ENCODE assay signal across 21 cellular contexts in the genomic region with DNA sequence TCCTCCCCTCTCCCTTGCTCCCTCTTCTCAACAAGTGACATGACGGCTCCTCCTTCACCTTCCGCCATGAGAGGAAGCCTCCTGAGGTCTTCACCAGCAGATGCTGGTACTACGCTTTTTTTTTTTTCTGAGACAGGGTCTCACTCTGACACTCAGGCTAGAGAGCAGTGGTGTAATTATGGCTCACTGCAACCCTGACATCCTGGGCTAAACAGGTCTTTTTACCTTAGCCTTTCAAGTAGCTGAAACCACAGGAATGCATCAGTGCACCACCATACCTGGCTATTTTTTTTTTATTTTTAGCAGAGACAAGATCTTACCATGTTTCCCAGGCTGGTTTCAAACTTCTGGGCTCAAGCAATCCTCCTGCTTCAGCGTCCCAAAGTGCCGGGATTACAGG. TPM values are rescaled to one million over a fixed set of nuclear protein-coding genes. Genes with fewer than 3 reads are reported as not detected.
A peak's percentile ranks its signal among the peaks of the same experiment; 100 is the strongest.
DNase-seq lines count a peak whose midpoint lies in the region; ATAC-seq and TF ChIP-seq lines count a peak whose summit lies in the region.
"Had no signal": no experiment of that assay in that cellular context is flagged by ENCODE, and none has a peak within 500 bp of the region (broad histone marks: within the 10 kb centered on the region; RNA-seq: fewer than 3 reads in every experiment).

No MANE protein-coding gene starts in this region.

- H3K9ac ChIP-seq in IMR-90 (ENCODE audit: low read depth, low read length) = no peak overlapping the region
- H3K9ac ChIP-seq: BLaER1, GM23248 had no signal

- WGBS in IMR-90 (ENCODE audit: extremely low coverage in 2 of 2, insufficient read length in 1 of 2), 2 experiments = no CpG with 5 or more reads among the region's 5 CpGs

- intact Hi-C loops in IMR-90 (cut with micrococcal nuclease) (no loop called here), PC-9 (cut with micrococcal nuclease; ENCODE audit: unreplicated experiment) (loop anchor here (2.0 kb wide), 1 partner anchor 17 kb away; no protein-coding TSS in a partner anchor)

- no peaks in the 10 kb centered on the region for H4K20me1 ChIP-seq in IMR-90 (ENCODE audit: insufficient read depth, low read length)
- H4K20me1 ChIP-seq in PC-9 (ENCODE audit: insufficient read depth) = no peaks in the 10 kb centered on the region
- H4K20me1 ChIP-seq: BLaER1 had no signal

- 0 out of 2 replicates have a peak overlapping the region, but pooled peaks have one; percentile 40 for H2BK120ac ChIP-seq in IMR-90 (ENCODE audit: low read depth, low read length)

- no peaks in the 10 kb centered on the region; the same call in 1 of the 2 replicates for H3K27me3 ChIP-seq in IMR-90 (ENCODE audit: control insufficient read depth, insufficient read depth, low read length)
- no peaks in the 10 kb centered on the region for H3K27me3 ChIP-seq in PC-9 (ENCODE audit: insufficient read depth, low read depth)
- H3K27me3 ChIP-seq: BLaER1 had no signal

- no peak overlapping the region for H3K56ac ChIP-seq in IMR-90 (ENCODE audit: extremely low read depth, insufficient read depth, low read length)

- H2BK20ac ChIP-seq in IMR-90 (ENCODE audit: low read depth, low read length) = no peak overlapping the region

- no peak overlapping the region for H2BK5ac ChIP-seq in IMR-90 (ENCODE audit: low read depth, low read length, poor library complexity, severe bottlenecking)

- peaks cover 47% of the 10 kb centered on the region for H3F3A ChIP-seq in PC-9 (ENCODE audit: insufficient read depth, low read depth)

- POLR2A ChIA-PET in IMR-90 (lab: Charles Lee; ENCODE audit: unreplicated experiment) = no interaction called here
- POLR2A ChIA-PET in PC-9 (lab: Charles Lee; ENCODE audit: unreplicated experiment) = interaction anchor here (0.6 to 0.7 kb wide), 3 partner anchors 12 to 28 kb away, joined by 4 to 8 read pairs (median 6); no protein-coding TSS in a partner anchor

- no peak for TF ChIP-seq POLR2A in IMR-90 (IDR thresholded peaks at IDR 0.05; ENCODE audit: low read depth, low read length)

- H3K4me1 Mint-ChIP-seq in progenitor cell of endocrine pancreas (ENCODE audit: low read depth) = peaks cover 9% of the 10 kb centered on the region

- H3K4me3 ChIP-seq in IMR-90 (ENCODE audit: insufficient read depth, low read depth, low read length) = no peak overlapping the region
- no peak overlapping the region for H3K4me3 ChIP-seq in PC-9
- no peak overlapping the region for H3K4me3 ChIP-seq in epithelial cell of esophagus (ENCODE audit: low read length)
- H3K4me3 ChIP-seq: BLaER1, GM23248 had no signal

- H3K27ac ChIP-seq in IMR-90 (ENCODE audit: insufficient read depth, low read length) (no peak overlapping the region), PC-9 (peak overlapping the region; percentile 96)
- H3K27ac ChIP-seq: BLaER1, GM23248, HL-60 had no signal

- DNase-seq in IMR-90 = no peak
- peak; percentile 47 to 83 for DNase-seq in PC-9
- DNase-seq in epithelial cell of esophagus (ENCODE audit: low read depth) = peak; percentile 32
- DNase-seq in progenitor cell of endocrine pancreas (ENCODE audit: low spot score, unreplicated experiment) = no peak
- no peak for DNase-seq in NCI-H2107 treated with DMSO at 0.1 percent for 48 hours (lab: John Stamatoyannopoulos, UW; ENCODE audit: unreplicated experiment)
- DNase-seq in left lobe of liver (ENCODE audit: low spot score) = no peak
- no peak for DNase-seq in NCI-H2029 (lab: John Stamatoyannopoulos, UW)
- DNase-seq: CD4-positive, alpha-beta T cell; GM23248; H7; NCI-H1092 treated with DMSO at 0.1 percent for 48 hours; NCI-H1436 treated with DMSO at 0.1 percent for 48 hours; NCI-H187 treated with DMSO at 0.1 percent for 48 hours; NCI-H2107; NCI-H446; NCI-H524 treated with DMSO at 0.1 percent for 48 hours; NCI-H774; RPMI8226; SHP77 had no signal

- no peak overlapping the region for H2AK9ac ChIP-seq in IMR-90 (replicated peaks; ENCODE audit: low read depth, low read length, poor library complexity)

- H3K27me3 Mint-ChIP-seq in progenitor cell of endocrine pancreas = no peaks in the 10 kb centered on the region
- H3K27me3 Mint-ChIP-seq: CD4-positive, alpha-beta T cell had no signal

- BruUV-seq in IMR-90 (replicated peaks; lab: Mats Ljungman, UMichigan) (no TSS peak), PC-9 (replicated peaks; lab: Mats Ljungman, UMichigan) (no TSS peak)

- CTCF ChIA-PET in IMR-90 (lab: Yijun Ruan, JAX) = no interaction called here
- CTCF ChIA-PET in PC-9 (lab: Charles Lee) = interaction anchor here (0.6 to 0.9 kb wide), 3 partner anchors 9 to 110 kb away, joined by 3 to 5 read pairs (median 4); a partner anchor contains a TSS

- no peak for TF ChIP-seq CTCF in IMR-90 (conservative IDR thresholded peaks at IDR 0.05; ENCODE audit: low read depth, low read length)
- no peak for TF ChIP-seq CTCF in PC-9 (conservative IDR thresholded peaks at IDR 0.05)
- no peak for TF ChIP-seq CTCF in epithelial cell of esophagus (IDR thresholded peaks at IDR 0.05; ENCODE audit: insufficient read depth, low read depth, low read length, missing control alignments)
- no peak for TF ChIP-seq CTCF in progenitor cell of endocrine pancreas (IDR thresholded peaks at IDR 0.05; ENCODE audit: unreplicated experiment)

- no peak overlapping the region for H4K91ac ChIP-seq in IMR-90 (ENCODE audit: insufficient read depth, low read depth, low read length)

- no peak overlapping the region for H4K8ac ChIP-seq in IMR-90 (ENCODE audit: low read depth in 2 of 2, low read length in 2 of 2)

- H3K27ac Mint-ChIP-seq in progenitor cell of endocrine pancreas = peak overlapping the region; percentile 31
- H3K27ac Mint-ChIP-seq: CD4-positive, alpha-beta T cell had no signal

- no peaks in the 10 kb centered on the region for H3K9me2 ChIP-seq in PC-9 (ENCODE audit: insufficient read depth)

- H3K36me3 Mint-ChIP-seq in progenitor cell of endocrine pancreas (ENCODE audit: insufficient read depth) = no peaks in the 10 kb centered on the region

- H3K14ac ChIP-seq in IMR-90 (replicated peaks; ENCODE audit: low read depth, low read length) = no peak overlapping the region

- H3K9me3 ChIP-seq in IMR-90 (ENCODE audit: control insufficient read depth, insufficient read depth, low read length) (no peaks in the 10 kb centered on the region), PC-9 (ENCODE audit: insufficient read depth, low read depth) (no peaks in the 10 kb centered on the region)
- H3K9me3 ChIP-seq: BLaER1 had no signal

- H3K79me1 ChIP-seq in IMR-90 (ENCODE audit: low read depth in 1 of 2, low read length in 2 of 2) = no peaks in the 10 kb centered on the region

- 0 out of 2 replicates have a peak overlapping the region, but pooled peaks have one; percentile 24 for H2AK5ac ChIP-seq in IMR-90 (ENCODE audit: low read depth, low read length)

- no peak for TF ChIP-seq RAD21 in IMR-90 (IDR thresholded peaks at IDR 0.05; ENCODE audit: low read length)

- no peak overlapping the region for H3K4me2 ChIP-seq in IMR-90 (ENCODE audit: low read depth, low read length)
- peak overlapping the region; percentile 84 for H3K4me2 ChIP-seq in PC-9
- H3K4me2 ChIP-seq: BLaER1 had no signal

- ATAC-seq in IMR-90 (ENCODE audit: low read depth) (no peak), left lobe of liver (no peak)

- H3K18ac ChIP-seq in IMR-90 (ENCODE audit: low read depth, low read length) = no peak overlapping the region

- H2AFZ ChIP-seq in IMR-90 (replicated peaks; ENCODE audit: low read length, poor library complexity) (no peak overlapping the region), PC-9 (no peak overlapping the region)
- H2AFZ ChIP-seq: GM23248 had no signal

- in situ Hi-C loops in IMR-90 (cut with MboI; ENCODE audit: low sequenced_read_pairs) = no loop called here

- no peaks in the 10 kb centered on the region for H3K36me3 ChIP-seq in IMR-90 (ENCODE audit: control insufficient read depth, insufficient read depth, low read length)
- no peaks in the 10 kb centered on the region for H3K36me3 ChIP-seq in PC-9 (ENCODE audit: low read depth)

- no peak overlapping the region; the same call in 1 of the 2 replicates for H3K4ac ChIP-seq in IMR-90 (ENCODE audit: low read depth, low read length)

- H3K9me1 ChIP-seq in IMR-90 (ENCODE audit: insufficient read depth, low read length) = peaks cover 4% of the 10 kb centered on the region; the same call in 1 of the 2 replicates

- no peaks in the 10 kb centered on the region for H3K9me3 Mint-ChIP-seq in progenitor cell of endocrine pancreas (ENCODE audit: low read depth)
- H3K9me3 Mint-ChIP-seq: CD4-positive, alpha-beta T cell had no signal

- H3K79me2 ChIP-seq in PC-9 (ENCODE audit: low read depth) = no peaks in the 10 kb centered on the region

- no peak overlapping the region for H3K23ac ChIP-seq in IMR-90 (ENCODE audit: low read depth, low read length)

- H3K4me1 ChIP-seq in IMR-90 (ENCODE audit: control insufficient read depth, insufficient read depth, low read length) (peaks cover 3% of the 10 kb centered on the region; the same call in 1 of the 2 replicates), PC-9 (replicated peaks; ENCODE audit: insufficient read depth) (peaks cover 58% of the 10 kb centered on the region)
- H3K4me1 ChIP-seq: BLaER1 had no signal

- H2BK15ac ChIP-seq in IMR-90 (ENCODE audit: low read depth, low read length) = no peak overlapping the region

- dilution Hi-C loops in IMR-90 (cut with HindIII; ENCODE audit: low sequenced_read_pairs, unreplicated experiment) = no loop called here

- H3K4me3 Mint-ChIP-seq in progenitor cell of endocrine pancreas (ENCODE audit: low read depth) = no peak overlapping the region
- H3K4me3 Mint-ChIP-seq: CD4-positive, alpha-beta T cell had no signal

- no peak overlapping the region for H4K5ac ChIP-seq in IMR-90 (ENCODE audit: low read depth, low read length)

TF ChIP-seq in IMR-90, 13 proteins besides CTCF, POLR2A, EP300 and RAD21 (continues in another document):
- TF ChIP-seq MAZ (IDR thresholded peaks at IDR 0.05; ENCODE audit: borderline replicate concordance, low read depth, low read length) (no peak), MAFK (IDR thresholded peaks at IDR 0.05; ENCODE audit: low read depth, low read length) (no peak), BHLHE40 (IDR thresholded peaks at IDR 0.05; ENCODE audit: low read depth, low read length) (no peak)

RNA-seq across cellular contexts. Expression of a gene that starts 43.6 kb away (rescaled TPM):
- 55.4 and 56.1 TPM in 2 replicates for total RNA-seq in IMR-90 (2012; rRNA removed)
- 206 and 232 TPM in 2 replicates for polyA plus RNA-seq in IMR-90 (2012; rRNA removed)
- 161 and 191 TPM in 2 replicates for polyA plus RNA-seq in IMR-90 (2012; cell fraction: cytosol; rRNA removed)
- polyA plus RNA-seq in IMR-90 (2012; cell fraction: nucleus; rRNA removed; ENCODE audit: low replicate concordance) = 83.5 and 115 TPM in 2 replicates
- 319 and 328 TPM in 2 replicates for total RNA-seq in PC-9 (2021)
- 119 and 122 TPM in 2 replicates for total RNA-seq in progenitor cell of endocrine pancreas
- 184 TPM for total RNA-seq in left lobe of liver

RNA-seq across cellular contexts. Expression of a gene that starts 43.7 kb away (rescaled TPM):
- total RNA-seq in IMR-90 (2012; rRNA removed) (70.0 and 73.8 TPM in 2 replicates), PC-9 (2021) (77.7 and 98.2 TPM in 2 replicates), progenitor cell of endocrine pancreas (48.5 and 49.7 TPM in 2 replicates), left lobe of liver (17.6 TPM)
- polyA plus RNA-seq in IMR-90 (2012; rRNA removed) = 53.9 and 66.1 TPM in 2 replicates
- 40.2 and 55.4 TPM in 2 replicates for polyA plus RNA-seq in IMR-90 (2012; cell fraction: cytosol; rRNA removed)
- polyA plus RNA-seq in IMR-90 (2012; cell fraction: nucleus; rRNA removed; ENCODE audit: low replicate concordance) = 23.0 and 50.8 TPM in 2 replicates

Comparison
In these comparisons a context has a peak if more than half of its experiments do, and no peak if none do; other contexts are left out.
1. DNase-seq: peak in PC-9 (2 of 2) and epithelial cell of esophagus (single experiment); none in IMR-90 (single experiment), progenitor cell of endocrine pancreas (single experiment), NCI-H2107 treated with DMSO at 0.1 percent for 48 hours (single experiment), left lobe of liver (single experiment) and NCI-H2029 (single experiment).